Comparison of ENCODE assay signal across 19 cellular contexts in the genomic region with DNA sequence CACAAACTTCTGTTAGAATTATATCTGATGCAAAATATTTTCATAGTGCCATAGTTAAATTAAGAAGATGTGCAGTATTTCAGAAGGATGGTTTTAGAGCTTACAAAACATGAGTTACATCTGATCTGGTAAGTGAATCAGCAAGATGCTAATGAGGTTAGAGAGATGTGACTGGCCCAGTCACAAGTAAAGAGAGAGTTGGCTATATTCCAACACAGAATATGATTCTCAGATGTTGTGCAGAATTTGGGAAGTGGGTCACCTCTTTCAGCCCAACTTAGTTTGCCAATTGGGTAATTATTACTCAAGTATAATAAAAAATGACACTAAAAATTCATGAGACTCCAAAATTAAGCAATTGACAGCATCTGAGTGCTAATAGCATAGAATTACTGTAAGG.
"Had no signal": no experiment of that assay in that cellular context is flagged by ENCODE, and none has a peak within 500 bp of the region (broad histone marks: within the 10 kb centered on the region; RNA-seq: fewer than 3 reads in every experiment).

No MANE protein-coding gene starts in this region.

- H3K9me3 ChIP-seq: testis, upper lobe of left lung had no signal

- H3K27ac ChIP-seq: adrenal gland, foreskin keratinocyte, parathyroid adenoma, testis, upper lobe of left lung had no signal

- H3K4me3 ChIP-seq: adrenal gland, smooth muscle cell, testis, upper lobe of left lung had no signal

- H3K4me1 ChIP-seq: adrenal gland, foreskin keratinocyte, parathyroid adenoma, testis, upper lobe of left lung had no signal

- ATAC-seq: activated CD4-positive, alpha-beta T cell treated with anti-CD3 and anti-CD28 coated beads for 36 hours; activated naive CD4-positive, alpha-beta T cell treated with anti-CD3 and anti-CD28 coated beads, Interleukin-2, amount 50 U/mL, for 72 hours; foreskin keratinocyte; left colon; sciatic nerve; stimulated activated memory B cell treated with anti-CD40 and anti-IgM and Interleukin-4, amounts not matched to agents 10 μg/mL and 1 μg/mL and 100 μg/mL, for 72 hours; WTC11 had no signal

- H3K79me2 ChIP-seq: parathyroid adenoma had no signal

- DNase-seq: activated CD4-positive, alpha-beta T cell treated with anti-CD3 and anti-CD28 coated beads for 36 hours; activated CD4-positive, alpha-beta T cell treated with anti-CD3 and anti-CD28 coated beads, Interleukin-2, amount 50 U/mL, for 48 hours; activated gamma-delta T cell treated with Interleukin-2 at 50 U/mL for 16 hours; activated T-cell treated with anti-CD3 and anti-CD28 coated beads for 4 hours; adrenal gland; effector CD4-positive, alpha-beta T cell; glutamatergic neuron; islet precursor cell; left colon; stimulated activated CD4-positive, alpha-beta T cell treated with anti-CD3 and anti-CD28 coated beads, Interleukin-4, amount 100 ng/mL, for 4 hours; testis; upper lobe of left lung had no signal

- H2AFZ ChIP-seq: parathyroid adenoma had no signal

- H3K4me2 ChIP-seq: smooth muscle cell had no signal

- H3K36me3 ChIP-seq: adrenal gland, upper lobe of left lung had no signal

- H3K27me3 ChIP-seq: adrenal gland, foreskin keratinocyte, testis, upper lobe of left lung had no signal
